In genomic region chr6:73081955-73082354, GRCh38 we compare ENCODE assay signal across 20 cellular contexts.
"Had no signal": no experiment of that assay in that cellular context is flagged by ENCODE, and none has a peak within 500 bp of the region (broad histone marks: within the 10 kb centered on the region; RNA-seq: fewer than 3 reads in every experiment).

No MANE protein-coding gene starts in this region.

- H3K9me3 ChIP-seq: mucosa of descending colon, pancreas, tibial artery, upper lobe of left lung, vagina had no signal

- H3K27me3 ChIP-seq: foreskin keratinocyte, pancreas, tibial artery, upper lobe of left lung, vagina had no signal

- H3K4me3 ChIP-seq: coronary artery, mucosa of descending colon, pancreas, tibial artery, upper lobe of left lung, vagina had no signal

- H3K27ac ChIP-seq: coronary artery, foreskin keratinocyte, pancreas, tibial artery, upper lobe of left lung, vagina had no signal

- H3K4me1 ChIP-seq: pancreas, tibial artery, upper lobe of left lung, vagina had no signal

- DNase-seq: effector CD4-positive, alpha-beta T cell; endodermal cell; erythroblast; foreskin keratinocyte; mammary epithelial cell; mucosa of descending colon; occipital lobe; pancreas; right cardiac atrium; stimulated activated CD4-positive, alpha-beta T cell treated with anti-CD3 and anti-CD28 coated beads, Interleukin-4, amount 100 ng/mL, for 1 hour; stimulated activated CD8-positive, alpha-beta memory T cell treated with anti-CD3 and anti-CD28 coated beads, Interleukin-4, amount 100 ng/mL, for 48 hours; tibial artery; upper lobe of left lung had no signal

- H3K36me3 ChIP-seq: pancreas, tibial artery, upper lobe of left lung, vagina had no signal

- FAIRE-seq: endothelial cell of umbilical vein, islet of Langerhans, pancreas had no signal

- ATAC-seq: foreskin keratinocyte; left lobe of liver; mucosa of descending colon; natural killer cell treated with Interleukin-12 subunit alpha and Interleukin-12 subunit beta and Interleukin-15 and Interleukin-18, amount 100 ng/mL, for 72 hours; pancreas; right cardiac atrium; stimulated activated effector memory CD8-positive, alpha-beta T cell treated with anti-CD3 and anti-CD28 coated beads, Interleukin-12 subunit alpha, Interleukin-12 subunit beta, amount 100 ng/mL, for 72 hours had no signal
